ENCODE assay signal across 9 cellular contexts in genomic region chr12:111408116-111408440, GRCh38. TPM values are rescaled to one million over a fixed set of nuclear protein-coding genes. Genes with fewer than 3 reads are reported as not detected.
DNase-seq lines count a peak whose midpoint lies in the region; ATAC-seq, FAIRE-seq and TF ChIP-seq lines count a peak whose summit lies in the region.
"Had no signal": no experiment of that assay in that cellular context is flagged by ENCODE, and none has a peak within 500 bp of the region (broad histone marks: within the 10 kb centered on the region; RNA-seq: fewer than 3 reads in every experiment).

No MANE protein-coding gene starts in this region.

- no peaks in the 10 kb centered on the region for H3K9me3 Mint-ChIP-seq in activated CD4-positive, alpha-beta T cell treated with anti-CD3 and anti-CD28 coated beads, Interleukin-2, amount 10 ng/mL, durations not matched to agents 7 days and 5 days
- H3K9me3 Mint-ChIP-seq in stimulated activated naive B cell treated with anti-CD40 and anti-IgM and Interleukin-4, amounts not matched to agents 10 μg/mL and 1 μg/mL and 100 μg/mL, for 72 hours = no peaks in the 10 kb centered on the region

- H3K27ac ChIP-seq in SK-N-MC = peak overlapping the region; percentile 96
- H3K27ac ChIP-seq in fibroblast of lung (ENCODE audit: insufficient read depth, low read length) = peak overlapping the region; percentile 85
- H3K27ac ChIP-seq in pancreas = peak overlapping the region in 1 of 4 donors; percentile 79

- H3K27ac Mint-ChIP-seq in activated CD4-positive, alpha-beta T cell treated with anti-CD3 and anti-CD28 coated beads, Interleukin-2, amount 10 ng/mL, durations not matched to agents 7 days and 5 days = peak overlapping the region; percentile 36
- peak overlapping the region; percentile 99 for H3K27ac Mint-ChIP-seq in stimulated activated naive B cell treated with anti-CD40 and anti-IgM and Interleukin-4, amounts not matched to agents 10 μg/mL and 1 μg/mL and 100 μg/mL, for 72 hours

- no peaks in the 10 kb centered on the region for H4K20me1 ChIP-seq in fibroblast of lung (ENCODE audit: control insufficient read depth, extremely low read depth, insufficient read depth, low read length)

- peaks cover 76% of the 10 kb centered on the region for H3K4me1 Mint-ChIP-seq in activated CD4-positive, alpha-beta T cell treated with anti-CD3 and anti-CD28 coated beads, Interleukin-2, amount 10 ng/mL, durations not matched to agents 7 days and 5 days
- peaks cover 63 to 88% of the 10 kb centered on the region in 2 donors for H3K4me1 Mint-ChIP-seq in stimulated activated naive B cell treated with anti-CD40 and anti-IgM and Interleukin-4, amounts not matched to agents 10 μg/mL and 1 μg/mL and 100 μg/mL, for 72 hours

- H3K79me2 ChIP-seq in fibroblast of lung (ENCODE audit: control insufficient read depth, insufficient read depth, low read length) = peaks cover 70% of the 10 kb centered on the region

- H3K36me3 ChIP-seq in SK-N-MC (ENCODE audit: insufficient read depth, low read length) = no peaks in the 10 kb centered on the region
- no peaks in the 10 kb centered on the region for H3K36me3 ChIP-seq in fibroblast of lung (ENCODE audit: control insufficient read depth, insufficient read depth, low read length)
- H3K36me3 ChIP-seq in pancreas = no peaks in the 10 kb centered on the region

- FAIRE-seq in pancreas (lab: Jason Lieb, UNC) = no peak

- H3K27me3 ChIP-seq in fibroblast of lung (ENCODE audit: control insufficient read depth, insufficient read depth, low read length) = no peaks in the 10 kb centered on the region
- no peaks in the 10 kb centered on the region for H3K27me3 ChIP-seq in pancreas

- H3K9ac ChIP-seq in SK-N-MC (ENCODE audit: insufficient read length) (no peak overlapping the region), fibroblast of lung (ENCODE audit: insufficient read depth, low read length) (no peak overlapping the region)

- H3K9me3 ChIP-seq in SK-N-MC (ENCODE audit: low read depth, low read length) (no peaks in the 10 kb centered on the region), fibroblast of lung (ENCODE audit: control insufficient read depth, insufficient read depth, low read depth, low read length) (no peaks in the 10 kb centered on the region), pancreas (no peaks in the 10 kb centered on the region)

- TF ChIP-seq CTCF in fibroblast of lung (conservative IDR thresholded peaks at IDR 0.05 in 1 of 2, IDR thresholded peaks at IDR 0.05 in 1 of 2; ENCODE audit: low read depth in 1 of 2, low read length in 2 of 2) (no peak), pancreas (IDR thresholded peaks at IDR 0.05) (no peak)

- no peak for ATAC-seq in stimulated activated naive B cell treated with anti-CD40 and anti-IgM and Interleukin-4, amounts not matched to agents 10 μg/mL and 1 μg/mL and 100 μg/mL, for 72 hours (replicated peaks)
- ATAC-seq in activated CD4-positive, CD25-positive, alpha-beta regulatory T cell treated with anti-CD3 and anti-CD28 coated beads, Interleukin-2, amount 50 U/mL, for 24 hours = no peak
- ATAC-seq in pancreas = no peak

- H3K4me3 ChIP-seq in SK-N-MC = peak overlapping the region; percentile 92
- peak overlapping the region in 2 of 4 experiments; percentile 56 to 95 for H3K4me3 ChIP-seq in fibroblast of lung (replicated peaks in 1 of 4; ENCODE audit: control extremely low read depth in 1 of 4, insufficient read depth in 1 of 4, low read depth in 3 of 4, low read length in 4 of 4)
- H3K4me3 ChIP-seq in pancreas = peak overlapping the region in 1 of 4 donors; percentile 92

- DNase-seq in activated CD4-positive, alpha-beta T cell treated with anti-CD3 and anti-CD28 coated beads, Interleukin-2, amount 10 ng/mL, durations not matched to agents 7 days and 5 days = no peak
- DNase-seq in activated CD4-positive, alpha-beta T cell treated with anti-CD3 and anti-CD28 coated beads for 48 hours = no peak
- DNase-seq in SK-N-MC (ENCODE audit: low read depth, low spot score) = no peak
- no peak for DNase-seq in fibroblast of lung (ENCODE audit: low read depth in 2 of 2)
- no peak for DNase-seq in stimulated activated naive B cell treated with anti-CD40 and anti-IgM and Interleukin-4, amounts not matched to agents 10 μg/mL and 1 μg/mL and 100 μg/mL, for 72 hours
- no peak for DNase-seq in NCI-H2171 treated with DMSO at 0.1 percent for 48 hours (lab: John Stamatoyannopoulos, UW)
- DNase-seq in pancreas = no peak
- DNase-seq: activated naive CD4-positive, alpha-beta T cell had no signal

- H3K4me1 ChIP-seq in fibroblast of lung (ENCODE audit: control insufficient read depth, extremely low read depth, insufficient read depth, low read length) (peaks cover 38% of the 10 kb centered on the region), pancreas (peaks cover 4 to 49% (median 13%) of the 10 kb centered on the region in 3 donors)

- no peak overlapping the region for H2AFZ ChIP-seq in fibroblast of lung (ENCODE audit: low read length)

- H3K36me3 Mint-ChIP-seq in activated CD4-positive, alpha-beta T cell treated with anti-CD3 and anti-CD28 coated beads, Interleukin-2, amount 10 ng/mL, durations not matched to agents 7 days and 5 days (ENCODE audit: low read depth) = peaks cover 15% of the 10 kb centered on the region
- H3K36me3 Mint-ChIP-seq in stimulated activated naive B cell treated with anti-CD40 and anti-IgM and Interleukin-4, amounts not matched to agents 10 μg/mL and 1 μg/mL and 100 μg/mL, for 72 hours = peaks cover 11 to 40% of the 10 kb centered on the region in 2 donors

- intact Hi-C loops in pancreas (cut with DNase I) = no loop called here

- H3K4me3 Mint-ChIP-seq in activated CD4-positive, alpha-beta T cell treated with anti-CD3 and anti-CD28 coated beads, Interleukin-2, amount 10 ng/mL, durations not matched to agents 7 days and 5 days = peak overlapping the region; percentile 91
- H3K4me3 Mint-ChIP-seq in stimulated activated naive B cell treated with anti-CD40 and anti-IgM and Interleukin-4, amounts not matched to agents 10 μg/mL and 1 μg/mL and 100 μg/mL, for 72 hours = peak overlapping the region; percentile 83 to 85

- peak overlapping the region; percentile 49 for H3K4me2 ChIP-seq in fibroblast of lung (ENCODE audit: extremely low read depth, insufficient read depth, low read length)

- 61 to 88% methylated on average over 1 of the region's 1 CpG for WGBS in pancreas, 2 donors

- no peaks in the 10 kb centered on the region for H3K27me3 Mint-ChIP-seq in activated CD4-positive, alpha-beta T cell treated with anti-CD3 and anti-CD28 coated beads, Interleukin-2, amount 10 ng/mL, durations not matched to agents 7 days and 5 days
- no peaks in the 10 kb centered on the region for H3K27me3 Mint-ChIP-seq in stimulated activated naive B cell treated with anti-CD40 and anti-IgM and Interleukin-4, amounts not matched to agents 10 μg/mL and 1 μg/mL and 100 μg/mL, for 72 hours

- POLR2A ChIA-PET in activated CD4-positive, alpha-beta T cell treated with anti-CD3 and anti-CD28 coated beads, Interleukin-2, amount 10 ng/mL, durations not matched to agents 7 days and 5 days (lab: Charles Lee) = no interaction called here

- CTCF ChIA-PET in activated CD4-positive, alpha-beta T cell treated with anti-CD3 and anti-CD28 coated beads, Interleukin-2, amount 10 ng/mL, durations not matched to agents 7 days and 5 days (lab: Charles Lee) = interaction anchor here (0.8 to 3.6 kb wide), 4 partner anchors 11 to 43 kb away, joined by 3 to 28 read pairs (median 11); no protein-coding TSS in a partner anchor

RNA-seq across cellular contexts. Expression of gene SH2B3, which starts 2.4 kb away (rescaled TPM):
- total RNA-seq in activated CD4-positive, alpha-beta T cell treated with anti-CD3 and anti-CD28 coated beads, Interleukin-2, amount 10 ng/mL, durations not matched to agents 7 days and 5 days = 10 to 100 TPM; 29.7 to 29.8 TPM
- total RNA-seq in fibroblast of lung = 7.4 and 18.0 TPM in 2 replicates
- 29.2 and 32.0 TPM in 2 replicates for polyA plus RNA-seq in fibroblast of lung
- polyA plus RNA-seq in fibroblast of lung (2012) = 21.3 and 28.0 TPM in 2 replicates
- 52.3 and 55.9 TPM in 2 replicates for polyA minus RNA-seq in fibroblast of lung (ENCODE audit: low replicate concordance)
- 10 to 100 TPM in 3 of 6 donors, 1 to 10 TPM in 3; 5.4 to 15.0 (median 9.3) TPM for total RNA-seq in pancreas
- 1 to 10 TPM; 2.8 to 4.1 TPM for polyA plus RNA-seq in pancreas

RNA-seq across cellular contexts. Expression of gene PHETA1, which starts 39.2 kb away (rescaled TPM):
- total RNA-seq in activated CD4-positive, alpha-beta T cell treated with anti-CD3 and anti-CD28 coated beads, Interleukin-2, amount 10 ng/mL, durations not matched to agents 7 days and 5 days = under 1 TPM; 0.69 to 0.97 TPM
- 3.8 and 4.1 TPM in 2 replicates for total RNA-seq in fibroblast of lung
- 2.6 and 3.4 TPM in 2 replicates for polyA plus RNA-seq in fibroblast of lung
- polyA plus RNA-seq in fibroblast of lung (2012) = 3.9 and 7.2 TPM in 2 replicates
- 3.1 and 3.4 TPM in 2 replicates for polyA minus RNA-seq in fibroblast of lung (ENCODE audit: low replicate concordance)
- total RNA-seq in pancreas = 10 to 100 TPM; 17.7 to 25.3 (median 18.6) TPM
- polyA plus RNA-seq in pancreas = 10 to 100 TPM; 11.2 to 19.8 TPM
